ENCODE assay signal across 9 cellular contexts in the genomic region with DNA sequence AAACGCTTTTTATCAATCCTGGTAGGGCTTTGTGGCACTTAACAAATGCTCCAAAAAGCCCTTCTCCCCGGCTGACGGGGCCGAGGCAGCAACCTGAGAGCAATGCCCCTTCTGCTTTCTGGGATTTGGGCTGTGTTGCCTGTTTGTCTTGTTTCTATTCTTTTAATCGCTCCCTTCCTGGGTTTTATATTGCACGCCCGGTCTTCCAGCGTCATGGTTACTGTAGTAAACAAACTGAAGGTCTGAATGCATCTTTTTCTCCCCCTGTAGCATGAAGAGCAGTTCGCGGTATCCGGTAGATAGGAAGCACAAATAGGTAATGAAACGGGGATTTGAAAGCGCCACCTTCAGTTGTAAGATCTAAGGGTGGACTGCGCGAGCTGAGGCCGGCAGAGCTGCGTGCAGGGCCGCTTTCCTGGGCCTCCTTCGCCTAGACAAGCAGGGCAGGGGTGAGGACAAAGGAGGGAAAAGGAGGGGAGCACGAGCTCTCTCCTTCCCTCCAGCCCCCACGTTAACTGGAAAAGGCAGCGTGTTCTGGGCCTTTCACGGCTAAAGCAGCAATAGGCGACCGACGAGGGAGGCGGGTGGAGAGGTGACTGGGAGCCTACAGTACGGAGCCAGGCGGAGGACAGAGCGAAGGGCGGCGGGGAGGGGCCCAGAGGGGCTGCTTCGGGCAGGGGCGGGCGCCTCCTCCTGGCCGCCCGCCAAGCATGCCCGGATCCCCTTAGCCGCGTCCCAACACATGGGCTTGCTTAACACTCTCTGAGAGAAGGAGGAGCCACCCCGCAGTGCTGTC. TPM values are rescaled to one million over a fixed set of nuclear protein-coding genes. Genes with fewer than 3 reads are reported as not detected.
DNase-seq lines count a peak whose midpoint lies in the region; ATAC-seq and TF ChIP-seq lines count a peak whose summit lies in the region.
"Had no signal": no experiment of that assay in that cellular context is flagged by ENCODE, and none has a peak within 500 bp of the region (broad histone marks: within the 10 kb centered on the region; RNA-seq: fewer than 3 reads in every experiment).

No MANE protein-coding gene starts in this region.

- H3K27me3 Mint-ChIP-seq in CD8-positive, alpha-beta memory T cell: peaks cover 17 to 68% of the 10 kb centered on the region in 2 donors
- peaks cover 26% of the 10 kb centered on the region for H3K27me3 Mint-ChIP-seq in dendritic cell treated with granulocyte-macrophage colony-stimulating factor and Interleukin-4, amounts not matched to agents 40 ng/mL and 50 ng/mL, for 4 days

- no peak for TF ChIP-seq CTCF in RWPE1 (conservative IDR thresholded peaks at IDR 0.05; ENCODE audit: low read depth)
- TF ChIP-seq CTCF in left lung (IDR thresholded peaks at IDR 0.05): no peak

- peak overlapping the region in 1 of 8 donors; percentile 75 for H3K27ac Mint-ChIP-seq in CD8-positive, alpha-beta memory T cell
- peak overlapping the region; percentile 86 for H3K27ac Mint-ChIP-seq in dendritic cell treated with granulocyte-macrophage colony-stimulating factor and Interleukin-4, amounts not matched to agents 40 ng/mL and 50 ng/mL, for 4 days

- no peaks in the 10 kb centered on the region for H3K36me3 ChIP-seq in CD8-positive, alpha-beta memory T cell (ENCODE audit: insufficient read depth, low read length)
- H3K36me3 ChIP-seq in left lung: no peaks in the 10 kb centered on the region

- intact Hi-C loops in dendritic cell treated with granulocyte-macrophage colony-stimulating factor and Interleukin-4, amounts not matched to agents 40 ng/mL and 50 ng/mL, for 4 days (cut with micrococcal nuclease): no loop called here
- intact Hi-C loops in left lung (cut with DNase I): no loop called here

- peaks cover 0 to 3% (median 0%) of the 10 kb centered on the region in 5 donors for H3K9me3 Mint-ChIP-seq in CD8-positive, alpha-beta memory T cell
- H3K9me3 Mint-ChIP-seq in dendritic cell treated with granulocyte-macrophage colony-stimulating factor and Interleukin-4, amounts not matched to agents 40 ng/mL and 50 ng/mL, for 4 days: no peaks in the 10 kb centered on the region

- peaks cover 7 to 13% (median 12%) of the 10 kb centered on the region in 3 donors for H3K4me1 Mint-ChIP-seq in CD8-positive, alpha-beta memory T cell
- peaks cover 24% of the 10 kb centered on the region for H3K4me1 Mint-ChIP-seq in dendritic cell treated with granulocyte-macrophage colony-stimulating factor and Interleukin-4, amounts not matched to agents 40 ng/mL and 50 ng/mL, for 4 days (ENCODE audit: low read depth)

- peak overlapping the region; percentile 2 to 79 (median 60) for H3K4me3 Mint-ChIP-seq in CD8-positive, alpha-beta memory T cell
- peak overlapping the region; percentile 82 for H3K4me3 Mint-ChIP-seq in dendritic cell treated with granulocyte-macrophage colony-stimulating factor and Interleukin-4, amounts not matched to agents 40 ng/mL and 50 ng/mL, for 4 days

- H3K36me3 Mint-ChIP-seq in CD8-positive, alpha-beta memory T cell: no peaks in the 10 kb centered on the region
- H3K36me3 Mint-ChIP-seq in dendritic cell treated with granulocyte-macrophage colony-stimulating factor and Interleukin-4, amounts not matched to agents 40 ng/mL and 50 ng/mL, for 4 days (ENCODE audit: low read depth): no peaks in the 10 kb centered on the region

- no peak overlapping the region for H3K27ac ChIP-seq in CD8-positive, alpha-beta memory T cell (ENCODE audit: low read depth, low read length)
- H3K27ac ChIP-seq in RWPE1 (peak overlapping the region; percentile 55), left lung (peak overlapping the region; percentile 50 to 73)

- no peaks in the 10 kb centered on the region for H3K9me3 ChIP-seq in CD8-positive, alpha-beta memory T cell (ENCODE audit: low read length)
- no peaks in the 10 kb centered on the region for H3K9me3 ChIP-seq in left lung

- H3K27me3 ChIP-seq in CD8-positive, alpha-beta memory T cell (ENCODE audit: insufficient read depth, low read length, poor library complexity, severe bottlenecking): peaks cover 3% of the 10 kb centered on the region
- peaks cover 0 to 10% of the 10 kb centered on the region in 2 donors for H3K27me3 ChIP-seq in left lung

- peak in 1 of 5 donors; percentile 5 for DNase-seq in CD8-positive, alpha-beta memory T cell
- DNase-seq in RWPE1 (ENCODE audit: low spot score): no peak
- peak; percentile 59 to 86 for DNase-seq in left lung
- peak; percentile 32 for DNase-seq in stimulated activated CD4-positive, alpha-beta T cell treated with anti-CD3 and anti-CD28 coated beads, Interleukin-4, amount 100 ng/mL, for 1 hour
- DNase-seq in AML-193 (lab: John Stamatoyannopoulos, UW): no peak

- POLR2A ChIA-PET in CD8-positive, alpha-beta memory T cell (lab: Charles Lee): no interaction called here
- POLR2A ChIA-PET in RWPE1 (lab: Yijun Ruan, JAX; ENCODE audit: low non-redundant PET): no interaction called here

- CTCF ChIA-PET in CD8-positive, alpha-beta memory T cell (lab: Charles Lee): interaction anchor here (1.1 kb wide), 1 partner anchor 8 kb away, joined by 4 read pairs; no protein-coding TSS in a partner anchor
- CTCF ChIA-PET in RWPE1 (lab: Yijun Ruan, JAX): no interaction called here

- ATAC-seq in GM19328 (IDR thresholded peaks at IDR 0.05; ENCODE audit: unreplicated experiment) (peak; percentile 65), HG03521 (IDR thresholded peaks at IDR 0.05; ENCODE audit: unreplicated experiment) (peak; percentile 58), left lung (peak; percentile 86)

- H3K4me3 ChIP-seq in CD8-positive, alpha-beta memory T cell (ENCODE audit: low read length): no peak overlapping the region
- H3K4me3 ChIP-seq in left lung: peak overlapping the region; percentile 24 to 36

- no peaks in the 10 kb centered on the region for H3K4me1 ChIP-seq in CD8-positive, alpha-beta memory T cell (ENCODE audit: insufficient read depth, low read length)
- H3K4me1 ChIP-seq in left lung: peaks cover 6 to 20% of the 10 kb centered on the region in 2 donors

RNA-seq across cellular contexts. Expression of gene ZNF366, which starts 49.3 kb away (rescaled TPM):
- not detected for total RNA-seq in CD8-positive, alpha-beta memory T cell
- not detected for polyA plus RNA-seq in CD8-positive, alpha-beta memory T cell
- total RNA-seq in left lung: 1 to 10 TPM; 3.2 to 5.6 TPM
- total RNA-seq: T-helper 1 cell treated with Interleukin-12 subunit alpha and Interleukin-12 subunit beta and Interleukin-4 antibody, amounts not matched to agents 30 ng/mL and 1 ng/mL, for 36 hours had no signal

Comparison
In these comparisons a context has a peak if more than half of its experiments do, and no peak if none do; other contexts are left out.
1. DNase-seq: peak in left lung (2 of 2) and stimulated activated CD4-positive, alpha-beta T cell treated with anti-CD3 and anti-CD28 coated beads, Interleukin-4, amount 100 ng/mL, for 1 hour (single experiment); none in RWPE1 (single experiment) and AML-193 (0 of 2).
2. RNA of gene ZNF366, which starts 49.3 kb away (total RNA-seq): 3.2 to 5.6 TPM in left lung; not detected in CD8-positive, alpha-beta memory T cell; every median in the first group is over 4 times any median in the second.
3. Peak in every context shown above with its lines, with median percentiles within 50 percentile points of each other: ATAC-seq.